ENCODE assay signal across 19 cellular contexts in genomic region chr3:103712320-103713008, GRCh38.
DNase-seq lines count a peak whose midpoint lies in the region; ATAC-seq and TF ChIP-seq lines count a peak whose summit lies in the region.
"Had no signal": no experiment of that assay in that cellular context is flagged by ENCODE, and none has a peak within 500 bp of the region (broad histone marks: within the 10 kb centered on the region; RNA-seq: fewer than 3 reads in every experiment).

No MANE protein-coding gene starts in this region.

- TF ChIP-seq CTCF in PC-3 (conservative IDR thresholded peaks at IDR 0.05; ENCODE audit: low read depth, low read length), result no peak

- 0 out of 2 replicates have a peak overlapping the region, but pooled peaks have one; percentile 17 for H3K4me2 ChIP-seq in PC-3 (ENCODE audit: low read length)

- H2AFZ ChIP-seq in PC-3 (ENCODE audit: low read length), result no peak overlapping the region

- no peaks in the 10 kb centered on the region for H3K36me3 ChIP-seq in PC-3 (ENCODE audit: low read depth, low read length)
- no peaks in the 10 kb centered on the region for H3K36me3 ChIP-seq in mesodermal cell (ENCODE audit: control insufficient read depth, insufficient read depth, low read length)

- no peaks in the 10 kb centered on the region for H3K9me2 ChIP-seq in PC-3 (replicated peaks; ENCODE audit: low read length)

- no peaks in the 10 kb centered on the region for H4K20me1 ChIP-seq in PC-3 (ENCODE audit: low read length)

- DNase-seq in GM03348 (ENCODE audit: low spot score) (peak; percentile 2), PC-3 (peak; percentile 77), dedifferentiated amniotic fluid mesenchymal stem cell (ENCODE audit: extremely low spot score) (peak; percentile 21)
- no peak for DNase-seq in central memory CD4-positive, alpha-beta T cell
- DNase-seq: activated gamma-delta T cell; DMS153; endodermal cell; glutamatergic neuron; H7; islet precursor cell; Karpas-422; NCI-H2081; NCI-H82; posterior cingulate gyrus; stimulated activated CD4-positive, alpha-beta T cell treated with anti-CD3 and anti-CD28 coated beads, Interleukin-12 subunit alpha, Interleukin-12 subunit beta, amount 100 ng/mL, for 4 hours had no signal

- no peak overlapping the region for H3K4me3 ChIP-seq in PC-3 (ENCODE audit: low read length)
- no peak overlapping the region for H3K4me3 ChIP-seq in mesodermal cell (ENCODE audit: extremely low read depth, insufficient read depth, low read length, poor library complexity, severe bottlenecking)

- WGBS in mesodermal cell (ENCODE audit: insufficient coverage in 2 of 2), 2 experiments, result no CpG with 5 or more reads among the region's 1 CpG

- ATAC-seq in PC-3 (peak; percentile 99), GM18511 (IDR thresholded peaks at IDR 0.05; ENCODE audit: unreplicated experiment) (no peak), HG03139 (IDR thresholded peaks at IDR 0.05; ENCODE audit: unreplicated experiment) (no peak), HG02571 (IDR thresholded peaks at IDR 0.05; ENCODE audit: unreplicated experiment) (no peak)

- POLR2A ChIA-PET in PC-3 (lab: Charles Lee; ENCODE audit: unreplicated experiment), result no interaction called here

- H3K4me1 ChIP-seq in PC-3 (ENCODE audit: insufficient read depth, low read length) (peaks cover 14% of the 10 kb centered on the region), mesodermal cell (ENCODE audit: control insufficient read depth, insufficient read depth, low read length, poor library complexity, severe bottlenecking) (no peaks in the 10 kb centered on the region)

- no peaks in the 10 kb centered on the region for H3K79me2 ChIP-seq in PC-3 (ENCODE audit: low read length)

- intact Hi-C loops in PC-3 (cut with micrococcal nuclease), result no loop called here

- no peaks in the 10 kb centered on the region for H3K27me3 ChIP-seq in PC-3 (ENCODE audit: low read length)

- CTCF ChIA-PET in PC-3 (lab: Charles Lee), result no interaction called here

- BruUV-seq in PC-3 (replicated peaks; lab: Mats Ljungman, UMichigan), result no TSS peak

- H3K27ac ChIP-seq in PC-3 (ENCODE audit: low read length) (peak overlapping the region; percentile 15), mesodermal cell (ENCODE audit: low read depth, low read length, severe bottlenecking) (peak overlapping the region; percentile 19)

- no peak overlapping the region for H3K9ac ChIP-seq in PC-3 (ENCODE audit: low read length)

- H3K9me3 ChIP-seq in PC-3 (ENCODE audit: low read length) (no peaks in the 10 kb centered on the region), mesodermal cell (ENCODE audit: control insufficient read depth, low read length) (no peaks in the 10 kb centered on the region)

- no peaks in the 10 kb centered on the region for H3F3A ChIP-seq in PC-3 (ENCODE audit: low read length, unreplicated experiment)
